Comparison of ENCODE assay signal across 8 cellular contexts in the genomic region with DNA sequence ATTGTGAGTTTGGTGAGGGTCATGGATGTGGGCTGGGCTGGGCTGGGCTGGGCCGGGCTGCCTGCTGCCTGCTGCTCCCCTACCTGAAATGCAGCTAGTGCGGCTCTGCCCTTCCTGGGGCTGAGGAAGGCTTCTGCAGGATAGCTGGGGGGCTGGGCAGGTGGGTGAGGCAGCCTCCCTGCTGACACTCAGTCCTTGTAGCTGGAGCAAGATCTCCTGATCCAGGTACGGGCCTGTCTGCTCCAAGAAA. TPM values are rescaled to one million over a fixed set of nuclear protein-coding genes. Genes with fewer than 3 reads are reported as not detected.
DNase-seq lines count a peak whose midpoint lies in the region; ATAC-seq, FAIRE-seq and TF ChIP-seq lines count a peak whose summit lies in the region.

No MANE protein-coding gene starts in this region.

- no peak for DNase-seq in HCT116 (ENCODE audit: low read depth, low spot score)
- no peak for DNase-seq in EL
- no peak for DNase-seq in H54 (ENCODE audit: insufficient read length, low spot score)
- DNase-seq in tibial artery: no peak

- H3K27ac Mint-ChIP-seq in activated T-helper 17 cell treated with anti-CD3 and anti-CD28 coated beads, Interleukin-2, amount 50 U/mL, for 72 hours: peak overlapping the region; percentile 81

- H4K20me1 ChIP-seq in HCT116 (ENCODE audit: insufficient read depth): peaks cover 42% of the 10 kb centered on the region; the same call in 1 of the 2 replicates

- RAD21 ChIA-PET in HCT116 (lab: Charles Lee; ENCODE audit: low non-redundant PET in 1 of 2, low total read pairs in 2 of 2, uncharacterized antibody in 2 of 2, unreplicated experiment in 2 of 2): no interaction called here

- H3K4me3 ChIP-seq in ACC112 (ENCODE audit: low read depth, low read length): peak overlapping the region; percentile 34
- H3K4me3 ChIP-seq in HCT116 (replicated peaks in 1 of 2; ENCODE audit: low read depth in 1 of 2, low read length in 2 of 2): peak overlapping the region; percentile 27 to 45
- peak overlapping the region; percentile 91; the same call in 1 of the 2 replicates for H3K4me3 ChIP-seq in iPS-20b (ENCODE audit: low read length)
- H3K4me3 ChIP-seq in tibial artery: no peak overlapping the region

- H3K9ac ChIP-seq in HCT116 (ENCODE audit: low read length) (peak overlapping the region; percentile 96), iPS-20b (ENCODE audit: low read depth, low read length) (peak overlapping the region; percentile 50; the same call in 1 of the 2 replicates)

- BruUV-seq in HCT116 (replicated peaks; lab: Mats Ljungman, UMichigan): no TSS peak

- intact Hi-C loops in HCT116 (cut with micrococcal nuclease): loop anchor here (10.0 kb wide), 1 partner anchor 750 kb away; a partner anchor contains a TSS
- intact Hi-C loops in tibial artery (cut with DNase I; ENCODE audit: low total_unique reads): no loop called here

- H3K36me3 ChIP-seq in ACC112 (ENCODE audit: insufficient read depth, low read length) (peaks cover 35% of the 10 kb centered on the region), HCT116 (ENCODE audit: control insufficient read depth in 1 of 2, insufficient read depth in 2 of 2, low read length in 2 of 2) (peaks cover 23 to 34% of the 10 kb centered on the region in 2 experiments), iPS-20b (ENCODE audit: insufficient read depth, low read depth, low read length) (peaks cover 36% of the 10 kb centered on the region), tibial artery (peaks cover 33 to 40% (median 39%) of the 10 kb centered on the region in 3 donors)

- peaks cover 73% of the 10 kb centered on the region for H3K36me3 Mint-ChIP-seq in activated T-helper 17 cell treated with anti-CD3 and anti-CD28 coated beads, Interleukin-2, amount 50 U/mL, for 72 hours (ENCODE audit: low read depth)

- H3K9me2 ChIP-seq in HCT116 (ENCODE audit: insufficient read depth): no peaks in the 10 kb centered on the region

- peaks cover 40% of the 10 kb centered on the region for H3K4me1 ChIP-seq in ACC112 (ENCODE audit: control insufficient read depth, insufficient read depth, low read length, unreplicated experiment)
- H3K4me1 ChIP-seq in HCT116 (ENCODE audit: control insufficient read depth in 1 of 2, insufficient read depth in 2 of 2, low read length in 2 of 2): peaks cover 45 to 61% of the 10 kb centered on the region in 2 experiments
- peaks cover 13% of the 10 kb centered on the region for H3K4me1 ChIP-seq in iPS-20b (ENCODE audit: insufficient read depth, low read length)
- peaks cover 0 to 43% (median 29%) of the 10 kb centered on the region in 4 donors for H3K4me1 ChIP-seq in tibial artery

- no peak for TF ChIP-seq POLR2A in HCT116 (IDR thresholded peaks at IDR 0.05; ENCODE audit: borderline replicate concordance, extremely low read depth, insufficient read depth, insufficient read length)
- TF ChIP-seq POLR2A in H54 (IDR thresholded peaks at IDR 0.05; ENCODE audit: low read depth, low read length): no peak; the same call in 1 of the 2 replicates

- H3K27me3 ChIP-seq in ACC112 (ENCODE audit: insufficient read depth, low read length) (no peaks in the 10 kb centered on the region), HCT116 (ENCODE audit: insufficient read depth, low read length) (no peaks in the 10 kb centered on the region), iPS-20b (ENCODE audit: insufficient read depth, low read length) (0 out of 2 replicates have a peak, but pooled peaks cover 4% of the 10 kb centered on the region), tibial artery (peaks cover 0 to 12% of the 10 kb centered on the region in 2 donors)

- H3K27me3 Mint-ChIP-seq in activated T-helper 17 cell treated with anti-CD3 and anti-CD28 coated beads, Interleukin-2, amount 50 U/mL, for 72 hours: no peaks in the 10 kb centered on the region

- ATAC-seq in HCT116: peak; percentile 43
- no peak for ATAC-seq in activated T-helper 17 cell treated with anti-CD3 and anti-CD28 coated beads, Interleukin-2, amount 50 U/mL, for 72 hours (replicated peaks)
- ATAC-seq in HG03439 (IDR thresholded peaks at IDR 0.05; ENCODE audit: unreplicated experiment): no peak

- no peak overlapping the region for H3K27ac ChIP-seq in ACC112 (ENCODE audit: low read depth, low read length)
- H3K27ac ChIP-seq in HCT116 (ENCODE audit: low read depth, low read length): peak overlapping the region; percentile 96
- H3K27ac ChIP-seq in iPS-20b (ENCODE audit: low read length): peak overlapping the region; percentile 28
- peak overlapping the region in 1 of 2 donors; percentile 29 for H3K27ac ChIP-seq in tibial artery

- no peak for TF ChIP-seq CTCF in HCT116 (IDR thresholded peaks at IDR 0.05 in 2 of 3, conservative IDR thresholded peaks at IDR 0.05 in 1 of 3; ENCODE audit: borderline replicate concordance in 1 of 3, insufficient read depth in 1 of 3, low read depth in 2 of 3, low read length in 2 of 3)
- TF ChIP-seq CTCF in tibial artery (IDR thresholded peaks at IDR 0.05): no peak

- H3K79me2 ChIP-seq in ACC112 (ENCODE audit: control insufficient read depth, insufficient read depth, low read length, unreplicated experiment) (peaks cover 35% of the 10 kb centered on the region), HCT116 (ENCODE audit: insufficient read depth, low read length) (peaks cover 43% of the 10 kb centered on the region)

- peaks cover 12% of the 10 kb centered on the region for H3K4me1 Mint-ChIP-seq in activated T-helper 17 cell treated with anti-CD3 and anti-CD28 coated beads, Interleukin-2, amount 50 U/mL, for 72 hours

- no peak overlapping the region for H2AFZ ChIP-seq in ACC112 (ENCODE audit: low read length, unreplicated experiment)
- H2AFZ ChIP-seq in HCT116 (ENCODE audit: low read depth, low read length, poor library complexity, severe bottlenecking): no peak overlapping the region

- peak overlapping the region; percentile 84 for H3K4me2 ChIP-seq in HCT116 (ENCODE audit: low read length)

- POLR2A ChIA-PET in HCT116 (lab: Charles Lee): interaction anchor here (0.6 to 1.5 kb wide), 3 partner anchors 11 to 102 kb away, joined by 3 to 4 read pairs (median 3); a partner anchor contains a TSS

- TF ChIP-seq RAD21 in HCT116 (IDR thresholded peaks at IDR 0.05; ENCODE audit: low read depth): no peak

- no peaks in the 10 kb centered on the region for H3K9me3 Mint-ChIP-seq in activated T-helper 17 cell treated with anti-CD3 and anti-CD28 coated beads, Interleukin-2, amount 50 U/mL, for 72 hours

- H3K9me3 ChIP-seq in HCT116 (ENCODE audit: control insufficient read depth in 1 of 2, insufficient read depth in 1 of 2, low read depth in 1 of 2, low read length in 2 of 2) (no peaks in the 10 kb centered on the region), iPS-20b (ENCODE audit: insufficient read depth, low read depth, low read length) (no peaks in the 10 kb centered on the region), tibial artery (no peaks in the 10 kb centered on the region)

- peak overlapping the region; percentile 91 for H3K4me3 Mint-ChIP-seq in activated T-helper 17 cell treated with anti-CD3 and anti-CD28 coated beads, Interleukin-2, amount 50 U/mL, for 72 hours

- CTCF ChIA-PET in HCT116 (lab: Charles Lee): interaction anchor here (0.8 to 1.6 kb wide), 12 partner anchors 8 to 141 kb away, joined by 3 to 8 read pairs (median 4); a partner anchor contains a TSS

- FAIRE-seq in H54 (lab: Jason Lieb, UNC): no peak

TF ChIP-seq in HCT116, 20 proteins besides CTCF, POLR2A, EP300 and RAD21:
- TF ChIP-seq, protein P1, sequence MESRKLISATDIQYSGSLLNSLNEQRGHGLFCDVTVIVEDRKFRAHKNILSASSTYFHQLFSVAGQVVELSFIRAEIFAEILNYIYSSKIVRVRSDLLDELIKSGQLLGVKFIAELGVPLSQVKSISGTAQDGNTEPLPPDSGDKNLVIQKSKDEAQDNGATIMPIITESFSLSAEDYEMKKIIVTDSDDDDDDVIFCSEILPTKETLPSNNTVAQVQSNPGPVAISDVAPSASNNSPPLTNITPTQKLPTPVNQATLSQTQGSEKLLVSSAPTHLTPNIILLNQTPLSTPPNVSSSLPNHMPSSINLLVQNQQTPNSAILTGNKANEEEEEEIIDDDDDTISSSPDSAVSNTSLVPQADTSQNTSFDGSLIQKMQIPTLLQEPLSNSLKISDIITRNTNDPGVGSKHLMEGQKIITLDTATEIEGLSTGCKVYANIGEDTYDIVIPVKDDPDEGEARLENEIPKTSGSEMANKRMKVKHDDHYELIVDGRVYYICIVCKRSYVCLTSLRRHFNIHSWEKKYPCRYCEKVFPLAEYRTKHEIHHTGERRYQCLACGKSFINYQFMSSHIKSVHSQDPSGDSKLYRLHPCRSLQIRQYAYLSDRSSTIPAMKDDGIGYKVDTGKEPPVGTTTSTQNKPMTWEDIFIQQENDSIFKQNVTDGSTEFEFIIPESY (IDR thresholded peaks at IDR 0.05; ENCODE audit: extremely low read depth, insufficient replicate concordance, low read length): peak; percentile 8
- TF ChIP-seq JUND (IDR thresholded peaks at IDR 0.05): no peak
- TF ChIP-seq EZH2 (IDR thresholded peaks at IDR 0.05): no peak

RNA-seq across cellular contexts. Expression of a gene that starts 4.7 kb away (rescaled TPM):
- 4,404 TPM for total RNA-seq in HCT116 (2021; ENCODE audit: unreplicated experiment)
- 9,099 and 10,215 TPM in 2 replicates for polyA plus RNA-seq in HCT116 (2012)
- total RNA-seq in activated T-helper 17 cell treated with anti-CD3 and anti-CD28 coated beads, Interleukin-2, amount 50 U/mL, for 72 hours: 1,000 to 10,000 TPM; 2,683 to 3,154 TPM

RNA-seq across cellular contexts. Expression of a gene that starts 10.4 kb away (rescaled TPM):
- total RNA-seq in HCT116 (2021; ENCODE audit: unreplicated experiment): 201 TPM
- polyA plus RNA-seq in HCT116 (2012): 136 and 148 TPM in 2 replicates
- total RNA-seq in activated T-helper 17 cell treated with anti-CD3 and anti-CD28 coated beads, Interleukin-2, amount 50 U/mL, for 72 hours: 10 to 100 TPM; 11.1 to 44.7 TPM

RNA-seq across cellular contexts. Expression of a gene that starts 48.3 kb away (rescaled TPM):
- 1.1 TPM for total RNA-seq in HCT116 (2021; ENCODE audit: unreplicated experiment)
- 0.73 and 1.1 TPM in 2 replicates for polyA plus RNA-seq in HCT116 (2012)
- total RNA-seq in activated T-helper 17 cell treated with anti-CD3 and anti-CD28 coated beads, Interleukin-2, amount 50 U/mL, for 72 hours: not detected

RNA-seq across cellular contexts. Expression of a gene that starts 57.0 kb away (rescaled TPM):
- total RNA-seq in HCT116 (2021; ENCODE audit: unreplicated experiment): 116 TPM
- 79.4 and 81.2 TPM in 2 replicates for polyA plus RNA-seq in HCT116 (2012)
- total RNA-seq in activated T-helper 17 cell treated with anti-CD3 and anti-CD28 coated beads, Interleukin-2, amount 50 U/mL, for 72 hours: 100 to 1,000 TPM; 115 to 135 TPM

Comparison
In these comparisons a context has a peak if more than half of its experiments do, and no peak if none do; other contexts are left out.
1. H3K4me3 ChIP-seq: peak in ACC112 (single experiment), HCT116 (2 of 2) and iPS-20b (single experiment); none in tibial artery (0 of 2).